In the genomic region with DNA sequence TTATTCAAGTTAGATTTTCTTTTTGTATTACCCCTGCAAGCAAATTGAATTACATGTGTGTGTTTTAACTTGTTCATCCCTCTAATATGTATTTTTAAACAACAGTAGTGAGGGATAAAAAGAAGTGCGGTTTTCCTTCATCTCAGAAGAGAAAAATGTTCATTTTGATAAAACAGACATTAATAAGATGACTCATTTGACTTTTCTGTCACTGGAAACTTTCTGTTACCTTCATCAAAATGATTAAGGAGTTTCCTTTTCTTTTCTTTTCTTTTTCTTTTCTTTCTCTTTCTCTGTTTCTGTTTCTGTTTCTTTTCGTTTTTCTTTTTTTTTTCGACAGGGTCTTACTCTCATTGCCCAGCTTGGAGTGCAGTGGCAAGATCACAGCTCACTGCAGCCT, we compare ENCODE assay signal across 17 cellular contexts.
DNase-seq lines count a peak whose midpoint lies in the region; ATAC-seq and TF ChIP-seq lines count a peak whose summit lies in the region.
"Had no signal": no experiment of that assay in that cellular context is flagged by ENCODE, and none has a peak within 500 bp of the region (broad histone marks: within the 10 kb centered on the region; RNA-seq: fewer than 3 reads in every experiment).

No MANE protein-coding gene starts in this region.

- H3K27ac Mint-ChIP-seq in activated naive CD8-positive, alpha-beta T cell = no peak overlapping the region
- no peak overlapping the region for H3K27ac Mint-ChIP-seq in activated naive CD8-positive, alpha-beta T cell treated with anti-CD3 and anti-CD28 coated beads, Interleukin-2, amount 50 U/mL, for 24 hours
- H3K27ac Mint-ChIP-seq: B cell; CD4-positive, alpha-beta T cell had no signal

- H3K9me3 Mint-ChIP-seq in activated naive CD8-positive, alpha-beta T cell (ENCODE audit: low read depth) = no peaks in the 10 kb centered on the region
- no peaks in the 10 kb centered on the region for H3K9me3 Mint-ChIP-seq in activated naive CD8-positive, alpha-beta T cell treated with anti-CD3 and anti-CD28 coated beads, Interleukin-2, amount 50 U/mL, for 24 hours
- H3K9me3 Mint-ChIP-seq: CD4-positive, alpha-beta T cell had no signal

- no peak for DNase-seq in activated naive CD8-positive, alpha-beta T cell treated with anti-CD3 and anti-CD28 coated beads, Interleukin-2, amount 50 U/mL, for 24 hours
- DNase-seq in amniotic epithelial cell (ENCODE audit: low read depth) = peak; percentile 58
- no peak for DNase-seq in stimulated activated CD4-positive, alpha-beta T cell treated with anti-CD3 and anti-CD28 coated beads, Interleukin-4, amount 100 ng/mL, for 1 hour
- DNase-seq: CD4-positive, alpha-beta T cell; GM23248; HCEC 1CT; KG1; NCI-H1092; NCI-H2081 treated with DMSO at 0.1 percent for 48 hours; NCI-H510A treated with DMSO at 0.1 percent for 48 hours; NCI-H82; PC-3 had no signal

- peak overlapping the region; percentile 35 for H3K4me3 Mint-ChIP-seq in activated naive CD8-positive, alpha-beta T cell
- no peak overlapping the region for H3K4me3 Mint-ChIP-seq in activated naive CD8-positive, alpha-beta T cell treated with anti-CD3 and anti-CD28 coated beads, Interleukin-2, amount 50 U/mL, for 24 hours
- H3K4me3 Mint-ChIP-seq: B cell; CD4-positive, alpha-beta T cell had no signal

- peaks cover 2% of the 10 kb centered on the region for H3K4me1 Mint-ChIP-seq in activated naive CD8-positive, alpha-beta T cell (ENCODE audit: low read depth)
- H3K4me1 Mint-ChIP-seq in activated naive CD8-positive, alpha-beta T cell treated with anti-CD3 and anti-CD28 coated beads, Interleukin-2, amount 50 U/mL, for 24 hours = peaks cover 7% of the 10 kb centered on the region
- H3K4me1 Mint-ChIP-seq: B cell had no signal

- no peak for ATAC-seq in activated naive CD8-positive, alpha-beta T cell treated with anti-CD3 and anti-CD28 coated beads, Interleukin-2, amount 50 U/mL, for 24 hours
- ATAC-seq in SK-N-SH treated with all-trans-retinoic acid at 6 μM for 48 hours = peak; percentile 56
- ATAC-seq in GM21717 (IDR thresholded peaks at IDR 0.05; ENCODE audit: unreplicated experiment) = no peak
- no peak for ATAC-seq in HG02759 (IDR thresholded peaks at IDR 0.05; ENCODE audit: unreplicated experiment)
- ATAC-seq: PC-3 had no signal

- H3K36me3 Mint-ChIP-seq in activated naive CD8-positive, alpha-beta T cell = peaks cover 4% of the 10 kb centered on the region
- H3K36me3 Mint-ChIP-seq in activated naive CD8-positive, alpha-beta T cell treated with anti-CD3 and anti-CD28 coated beads, Interleukin-2, amount 50 U/mL, for 24 hours (ENCODE audit: low read depth) = peaks cover 18% of the 10 kb centered on the region

- H3K27me3 Mint-ChIP-seq in activated naive CD8-positive, alpha-beta T cell = no peaks in the 10 kb centered on the region
- no peaks in the 10 kb centered on the region for H3K27me3 Mint-ChIP-seq in activated naive CD8-positive, alpha-beta T cell treated with anti-CD3 and anti-CD28 coated beads, Interleukin-2, amount 50 U/mL, for 24 hours
- H3K27me3 Mint-ChIP-seq: B cell; CD4-positive, alpha-beta T cell had no signal

TF ChIP-seq in SK-N-SH treated with all-trans-retinoic acid at 6 μM for 48 hours, 23 proteins besides CTCF, POLR2A, EP300 and RAD21:
- TF ChIP-seq ISL1 (CRISPR knock-in tag; IDR thresholded peaks at IDR 0.05) (peak; percentile 88), ZC3H10 (CRISPR knock-in tag; IDR thresholded peaks at IDR 0.05) (peak; percentile 55; the same call in 1 of the 2 replicates), ARNTL (CRISPR knock-in tag; IDR thresholded peaks at IDR 0.05; ENCODE audit: borderline replicate concordance, low read depth) (no peak), TOX (CRISPR knock-in tag; IDR thresholded peaks at IDR 0.05; ENCODE audit: borderline replicate concordance) (peak; percentile 22; the same call in 1 of the 2 replicates)
TF ChIP-seq in SK-N-SH treated with all-trans-retinoic acid at 6 μM for 48 hours: peak in this region for 3.
